Comparison of ENCODE assay signal across 8 cellular contexts in genomic region chr1:232767381-232768074, GRCh38. TPM values are rescaled to one million over a fixed set of nuclear protein-coding genes. Genes with fewer than 3 reads are reported as not detected.
DNase-seq lines count a peak whose midpoint lies in the region; ATAC-seq and TF ChIP-seq lines count a peak whose summit lies in the region.

No MANE protein-coding gene starts in this region.

- no peaks in the 10 kb centered on the region for H4K20me1 ChIP-seq in GM23248 (ENCODE audit: insufficient read depth)

- H3K27ac ChIP-seq in GM23248 (peak overlapping the region; percentile 20; the same call in 1 of the 2 replicates), esophagus muscularis mucosa (replicated peaks in 1 of 4) (peak overlapping the region; percentile 65 to 83 (median 78))

- peak overlapping the region; percentile 41 for H3K4me2 ChIP-seq in GM23248 (ENCODE audit: unreplicated experiment)

- no peak overlapping the region for H3K9ac ChIP-seq in GM23248

- H3K9me2 ChIP-seq in GM23248 (ENCODE audit: insufficient read depth), result no peaks in the 10 kb centered on the region

- H2AFZ ChIP-seq in GM23248, result peak overlapping the region; percentile 65

- H3K27me3 ChIP-seq in GM23248 (replicated peaks; ENCODE audit: insufficient read depth) (no peaks in the 10 kb centered on the region), esophagus muscularis mucosa (no peaks in the 10 kb centered on the region)

- peaks cover 16% of the 10 kb centered on the region; the same call in 1 of the 2 replicates for H3F3A ChIP-seq in GM23248 (ENCODE audit: insufficient read depth)

- in situ Hi-C loops in GM23248 (cut with MboI), result no loop called here

- DNase-seq in GM23248 (peak; percentile 94), NOMO-1 treated with DMSO at 0.1 percent for 48 hours (lab: John Stamatoyannopoulos, UW; ENCODE audit: unreplicated experiment) (peak; percentile 95), esophagus muscularis mucosa (ENCODE audit: extremely low spot score) (no peak), sciatic nerve (ENCODE audit: low spot score) (peak; percentile 64), left lobe of liver (ENCODE audit: low spot score) (no peak), islet precursor cell (no peak)

- H3K4me1 ChIP-seq in GM23248 (ENCODE audit: insufficient read depth), result peaks cover 11% of the 10 kb centered on the region
- peaks cover 6 to 41% (median 40%) of the 10 kb centered on the region in 4 donors for H3K4me1 ChIP-seq in esophagus muscularis mucosa

- H3K9me3 ChIP-seq in GM23248 (ENCODE audit: low read depth), result no peaks in the 10 kb centered on the region
- H3K9me3 ChIP-seq in esophagus muscularis mucosa, result no peaks in the 10 kb centered on the region

- intact Hi-C loops in esophagus muscularis mucosa (cut with DNase I) (no loop called here), sciatic nerve (cut with DNase I) (no loop called here)

- no peak for TF ChIP-seq EP300 in esophagus muscularis mucosa (IDR thresholded peaks at IDR 0.05)

- TF ChIP-seq CTCF in esophagus muscularis mucosa (IDR thresholded peaks at IDR 0.05), result no peak

- H3K4me3 ChIP-seq in GM23248 (no peak overlapping the region), esophagus muscularis mucosa (no peak overlapping the region)

- WGBS in GM23248 (ENCODE audit: low coverage in 1 of 2, low lambda C conversion rate in 2 of 2, missing lambda C conversion rate in 2 of 2), 2 experiments, result 15 to 20% methylated on average over 12 of the region's 12 CpGs
- 35% methylated on average over 10 of the region's 12 CpGs for WGBS in esophagus muscularis mucosa

- peak; percentile 94 for ATAC-seq in sciatic nerve
- no peak for ATAC-seq in GM19397 (IDR thresholded peaks at IDR 0.05; ENCODE audit: unreplicated experiment)
- no peak for ATAC-seq in left lobe of liver
- ATAC-seq in GM18502 (IDR thresholded peaks at IDR 0.05; ENCODE audit: poor library complexity, unreplicated experiment), result no peak

- H3K79me2 ChIP-seq in GM23248 (ENCODE audit: insufficient read depth), result no peaks in the 10 kb centered on the region

- H3K36me3 ChIP-seq in GM23248 (ENCODE audit: low read depth) (no peaks in the 10 kb centered on the region), esophagus muscularis mucosa (no peaks in the 10 kb centered on the region)

- no peak for TF ChIP-seq POLR2A in esophagus muscularis mucosa (IDR thresholded peaks at IDR 0.05; ENCODE audit: low read depth)

RNA-seq across cellular contexts. Expression of gene MAP10, which starts 37.7 kb away (rescaled TPM):
- 2.3 and 2.5 TPM in 2 replicates for total RNA-seq in GM23248 (2014; rRNA removed; shearing (Covaris generic))
- 1.5 and 1.7 TPM in 2 replicates for polyA plus RNA-seq in GM23248 (2016; fragmentation: Nextera tagmentation; extraction: Ambion mirVana)
- 1 to 10 TPM; 1.0 to 1.6 (median 1.4) TPM for total RNA-seq in esophagus muscularis mucosa
- total RNA-seq in sciatic nerve, result 2.3 TPM
- 1.6 TPM for total RNA-seq in left lobe of liver

Comparison
In these comparisons a context has a peak if more than half of its experiments do, and no peak if none do; other contexts are left out.
1. DNase-seq: peak in GM23248 (single experiment), NOMO-1 treated with DMSO at 0.1 percent for 48 hours (single experiment) and sciatic nerve (single experiment); none in esophagus muscularis mucosa (single experiment), left lobe of liver (single experiment) and islet precursor cell (single experiment).